ENCODE assay signal across 11 cellular contexts in genomic region chr12:92912052-92912451, GRCh38. TPM values are rescaled to one million over a fixed set of nuclear protein-coding genes. Genes with fewer than 3 reads are reported as not detected.
DNase-seq lines count a peak whose midpoint lies in the region; TF ChIP-seq lines count a peak whose summit lies in the region.
"Had no signal": no experiment of that assay in that cellular context is flagged by ENCODE, and none has a peak within 500 bp of the region (broad histone marks: within the 10 kb centered on the region; RNA-seq: fewer than 3 reads in every experiment).

No MANE protein-coding gene starts in this region.

- H3K9me3 ChIP-seq in right atrium auricular region (peaks cover 0 to 10% of the 10 kb centered on the region in 2 donors), testis (no peaks in the 10 kb centered on the region)

- H3K4me3 Mint-ChIP-seq in activated naive CD4-positive, alpha-beta T cell treated with anti-CD3 and anti-CD28 coated beads, Interleukin-2, amount 10 ng/mL, durations not matched to agents 7 days and 5 days, result no peak overlapping the region
- H3K4me3 Mint-ChIP-seq in dendritic cell treated with granulocyte-macrophage colony-stimulating factor and Interleukin-4, amounts not matched to agents 40 ng/mL and 50 ng/mL, for 4 days, result peak overlapping the region; percentile 32
- H3K4me3 Mint-ChIP-seq in stimulated activated naive CD8-positive, alpha-beta T cell treated with anti-CD3 and anti-CD28 coated beads, Interleukin-15, Interleukin-2, amounts not matched to agents 100 ng/mL and 50 ng/mL, for 24 hours, result no peak overlapping the region

- peak; percentile 19 for DNase-seq in activated naive CD4-positive, alpha-beta T cell treated with anti-CD3 and anti-CD28 coated beads, Interleukin-2, amount 50 U/mL, for 16 hours
- DNase-seq in activated naive CD4-positive, alpha-beta T cell treated with anti-CD3 and anti-CD28 coated beads, Interleukin-2, amount 10 ng/mL, durations not matched to agents 7 days and 5 days, result no peak
- DNase-seq in SIG-M5 treated with dmso at 0.1 percent for 504 hours (lab: John Stamatoyannopoulos, UW; ENCODE audit: unreplicated experiment) (peak; percentile 90), right atrium auricular region (ENCODE audit: low spot score) (no peak), testis (no peak), RPMI8226 (no peak)
- DNase-seq: aorta, NCI-H774 had no signal

- CTCF ChIA-PET in activated naive CD4-positive, alpha-beta T cell treated with anti-CD3 and anti-CD28 coated beads, Interleukin-2, amount 10 ng/mL, durations not matched to agents 7 days and 5 days (lab: Charles Lee), result no interaction called here

- no peaks in the 10 kb centered on the region for H3K4me1 ChIP-seq in right atrium auricular region
- no peaks in the 10 kb centered on the region for H3K4me1 ChIP-seq in testis

- H3K9me3 Mint-ChIP-seq in activated naive CD4-positive, alpha-beta T cell treated with anti-CD3 and anti-CD28 coated beads, Interleukin-2, amount 10 ng/mL, durations not matched to agents 7 days and 5 days, result no peaks in the 10 kb centered on the region
- H3K9me3 Mint-ChIP-seq in dendritic cell treated with granulocyte-macrophage colony-stimulating factor and Interleukin-4, amounts not matched to agents 40 ng/mL and 50 ng/mL, for 4 days, result no peaks in the 10 kb centered on the region
- no peaks in the 10 kb centered on the region for H3K9me3 Mint-ChIP-seq in stimulated activated naive CD8-positive, alpha-beta T cell treated with anti-CD3 and anti-CD28 coated beads, Interleukin-15, Interleukin-2, amounts not matched to agents 100 ng/mL and 50 ng/mL, for 24 hours

- no peak overlapping the region for H3K27ac ChIP-seq in right atrium auricular region
- H3K27ac ChIP-seq in testis, result no peak overlapping the region
- H3K27ac ChIP-seq: BLaER1 treated with 17β-estradiol and CSF1 and Interleukin-3, amounts not matched to agents 10 nM and 100 nM had no signal

- intact Hi-C loops in dendritic cell treated with granulocyte-macrophage colony-stimulating factor and Interleukin-4, amounts not matched to agents 40 ng/mL and 50 ng/mL, for 4 days (cut with micrococcal nuclease), result no loop called here
- intact Hi-C loops in testis (cut with DNase I; ENCODE audit: low total_unique reads), result no loop called here

- no peaks in the 10 kb centered on the region for H3K27me3 Mint-ChIP-seq in activated naive CD4-positive, alpha-beta T cell treated with anti-CD3 and anti-CD28 coated beads, Interleukin-2, amount 10 ng/mL, durations not matched to agents 7 days and 5 days
- H3K27me3 Mint-ChIP-seq in dendritic cell treated with granulocyte-macrophage colony-stimulating factor and Interleukin-4, amounts not matched to agents 40 ng/mL and 50 ng/mL, for 4 days, result no peaks in the 10 kb centered on the region
- H3K27me3 Mint-ChIP-seq in stimulated activated naive CD8-positive, alpha-beta T cell treated with anti-CD3 and anti-CD28 coated beads, Interleukin-15, Interleukin-2, amounts not matched to agents 100 ng/mL and 50 ng/mL, for 24 hours, result no peaks in the 10 kb centered on the region

- WGBS in testis, 2 donors, result 86 to 89% methylated on average over 3 of the region's 3 CpGs

- no peak for TF ChIP-seq CTCF in right atrium auricular region (IDR thresholded peaks at IDR 0.05)
- no peak for TF ChIP-seq CTCF in testis (IDR thresholded peaks at IDR 0.05)

- H3K27ac Mint-ChIP-seq in activated naive CD4-positive, alpha-beta T cell treated with anti-CD3 and anti-CD28 coated beads, Interleukin-2, amount 10 ng/mL, durations not matched to agents 7 days and 5 days, result no peak overlapping the region
- H3K27ac Mint-ChIP-seq in dendritic cell treated with granulocyte-macrophage colony-stimulating factor and Interleukin-4, amounts not matched to agents 40 ng/mL and 50 ng/mL, for 4 days, result peak overlapping the region; percentile 76
- H3K27ac Mint-ChIP-seq in stimulated activated naive CD8-positive, alpha-beta T cell treated with anti-CD3 and anti-CD28 coated beads, Interleukin-15, Interleukin-2, amounts not matched to agents 100 ng/mL and 50 ng/mL, for 24 hours, result peak overlapping the region; percentile 24

- H3K4me1 Mint-ChIP-seq in activated naive CD4-positive, alpha-beta T cell treated with anti-CD3 and anti-CD28 coated beads, Interleukin-2, amount 10 ng/mL, durations not matched to agents 7 days and 5 days, result peaks cover 41% of the 10 kb centered on the region
- peaks cover 58% of the 10 kb centered on the region for H3K4me1 Mint-ChIP-seq in dendritic cell treated with granulocyte-macrophage colony-stimulating factor and Interleukin-4, amounts not matched to agents 40 ng/mL and 50 ng/mL, for 4 days (ENCODE audit: low read depth)
- H3K4me1 Mint-ChIP-seq in stimulated activated naive CD8-positive, alpha-beta T cell treated with anti-CD3 and anti-CD28 coated beads, Interleukin-15, Interleukin-2, amounts not matched to agents 100 ng/mL and 50 ng/mL, for 24 hours (ENCODE audit: low read depth), result peaks cover 61% of the 10 kb centered on the region

- H3K27me3 ChIP-seq in right atrium auricular region, result no peaks in the 10 kb centered on the region
- no peaks in the 10 kb centered on the region for H3K27me3 ChIP-seq in testis
- H3K27me3 ChIP-seq: BLaER1 treated with 17β-estradiol and CSF1 and Interleukin-3, amounts not matched to agents 10 nM and 100 nM had no signal

- peaks cover 4% of the 10 kb centered on the region for H3K36me3 ChIP-seq in right atrium auricular region
- H3K36me3 ChIP-seq in testis (ENCODE audit: low read depth, missing control alignments), result no peaks in the 10 kb centered on the region

- H3K4me3 ChIP-seq in right atrium auricular region (no peak overlapping the region), testis (no peak overlapping the region)
- H3K4me3 ChIP-seq: BLaER1 treated with 17β-estradiol and CSF1 and Interleukin-3, amounts not matched to agents 10 nM and 100 nM had no signal

- TF ChIP-seq POLR2A in testis (IDR thresholded peaks at IDR 0.05), result no peak

- peaks cover 20% of the 10 kb centered on the region for H3K36me3 Mint-ChIP-seq in activated naive CD4-positive, alpha-beta T cell treated with anti-CD3 and anti-CD28 coated beads, Interleukin-2, amount 10 ng/mL, durations not matched to agents 7 days and 5 days
- peaks cover 19% of the 10 kb centered on the region for H3K36me3 Mint-ChIP-seq in dendritic cell treated with granulocyte-macrophage colony-stimulating factor and Interleukin-4, amounts not matched to agents 40 ng/mL and 50 ng/mL, for 4 days (ENCODE audit: low read depth)
- peaks cover 30% of the 10 kb centered on the region for H3K36me3 Mint-ChIP-seq in stimulated activated naive CD8-positive, alpha-beta T cell treated with anti-CD3 and anti-CD28 coated beads, Interleukin-15, Interleukin-2, amounts not matched to agents 100 ng/mL and 50 ng/mL, for 24 hours (ENCODE audit: low read depth)

RNA-seq across cellular contexts. Expression of gene EEA1, which starts 17.0 kb away (rescaled TPM):
- total RNA-seq in right atrium auricular region, result 10 to 100 TPM; 15.3 to 16.2 TPM
- 10 to 100 TPM; 14.3 to 14.9 TPM for total RNA-seq in testis
- polyA plus RNA-seq in testis (ENCODE audit: insufficient read depth, low read depth, low replicate concordance), result 1.8 TPM

Comparison
In these comparisons a context has a peak if more than half of its experiments do, and no peak if none do; other contexts are left out.
1. DNase-seq: peak in activated naive CD4-positive, alpha-beta T cell treated with anti-CD3 and anti-CD28 coated beads, Interleukin-2, amount 50 U/mL, for 16 hours (single experiment) and SIG-M5 treated with dmso at 0.1 percent for 504 hours (single experiment); none in activated naive CD4-positive, alpha-beta T cell treated with anti-CD3 and anti-CD28 coated beads, Interleukin-2, amount 10 ng/mL, durations not matched to agents 7 days and 5 days (single experiment), right atrium auricular region (single experiment), testis (single experiment) and RPMI8226 (single experiment).